Comparison of ENCODE assay signal across 20 cellular contexts in genomic region chr18:55458456-55459238, GRCh38.
DNase-seq lines count a peak whose midpoint lies in the region; ATAC-seq, FAIRE-seq and TF ChIP-seq lines count a peak whose summit lies in the region.
"Had no signal": no experiment of that assay in that cellular context is flagged by ENCODE, and none has a peak within 500 bp of the region (broad histone marks: within the 10 kb centered on the region; RNA-seq: fewer than 3 reads in every experiment).

No MANE protein-coding gene starts in this region.

- H3K27ac Mint-ChIP-seq in mesothelial cell of epicardium = peak overlapping the region; percentile 87
- H3K27ac Mint-ChIP-seq: activated T-cell treated with anti-CD3 and anti-CD28 coated beads, Interleukin-2, amount 50 U/mL, for 24 hours; B cell had no signal

- no peaks in the 10 kb centered on the region for H3K27me3 Mint-ChIP-seq in mesothelial cell of epicardium (ENCODE audit: low read depth)
- H3K27me3 Mint-ChIP-seq: B cell, naive B cell had no signal

- no peak for TF ChIP-seq CTCF in mesothelial cell of epicardium (IDR thresholded peaks at IDR 0.05; ENCODE audit: unreplicated experiment)
- TF ChIP-seq CTCF in upper lobe of right lung (IDR thresholded peaks at IDR 0.05) = no peak
- TF ChIP-seq CTCF in brain microvascular endothelial cell (IDR thresholded peaks at IDR 0.05; ENCODE audit: low read depth, low read length, missing control alignments) = no peak

- no peaks in the 10 kb centered on the region for H3K27me3 ChIP-seq in upper lobe of right lung
- no peaks in the 10 kb centered on the region for H3K27me3 ChIP-seq in brain microvascular endothelial cell (replicated peaks)
- H3K27me3 ChIP-seq: body of pancreas, MG63, Peyer's patch had no signal

- H3K36me3 Mint-ChIP-seq in mesothelial cell of epicardium = peaks cover 7% of the 10 kb centered on the region
- H3K36me3 Mint-ChIP-seq: naive B cell had no signal

- no peaks in the 10 kb centered on the region for H3K4me1 ChIP-seq in upper lobe of right lung
- H3K4me1 ChIP-seq: body of pancreas, left ventricle myocardium inferior, Peyer's patch had no signal

- no peaks in the 10 kb centered on the region for H3K9me3 Mint-ChIP-seq in mesothelial cell of epicardium
- H3K9me3 Mint-ChIP-seq: activated T-cell treated with anti-CD3 and anti-CD28 coated beads, Interleukin-2, amount 50 U/mL, for 24 hours; naive B cell had no signal

- no peak overlapping the region for H3K4me3 Mint-ChIP-seq in mesothelial cell of epicardium
- H3K4me3 Mint-ChIP-seq: activated T-cell treated with anti-CD3 and anti-CD28 coated beads, Interleukin-2, amount 50 U/mL, for 24 hours; B cell; naive B cell had no signal

- H3K4me3 ChIP-seq in upper lobe of right lung (no peak overlapping the region), brain microvascular endothelial cell (ENCODE audit: low read depth, low read length) (no peak overlapping the region)
- H3K4me3 ChIP-seq: body of pancreas, left ventricle myocardium inferior, MG63, Peyer's patch had no signal

- H3K36me3 ChIP-seq in upper lobe of right lung = no peaks in the 10 kb centered on the region
- H3K36me3 ChIP-seq in brain microvascular endothelial cell (replicated peaks) = no peaks in the 10 kb centered on the region
- H3K36me3 ChIP-seq: MG63, Peyer's patch had no signal

- H3K9me3 ChIP-seq in upper lobe of right lung = no peaks in the 10 kb centered on the region
- H3K9me3 ChIP-seq: body of pancreas, left ventricle myocardium inferior, MG63, Peyer's patch had no signal

- intact Hi-C loops in upper lobe of right lung (cut with DNase I) = no loop called here

- no peak for ATAC-seq in upper lobe of right lung
- ATAC-seq: body of pancreas had no signal

- no peak for FAIRE-seq in frontal cortex (lab: Jason Lieb, UNC)

- DNase-seq in NCI-H2227 (lab: John Stamatoyannopoulos, UW; ENCODE audit: unreplicated experiment) = peak; percentile 15
- DNase-seq in caudate nucleus (lab: John Stamatoyannopoulos, UW) = peak in 34 of 61 donors; percentile 1 to 64 (median 23)
- no peak for DNase-seq in mesothelial cell of epicardium (ENCODE audit: low spot score in 2 of 2, unreplicated experiment in 2 of 2)
- no peak for DNase-seq in frontal cortex (ENCODE audit: low spot score in 2 of 2)
- no peak for DNase-seq in upper lobe of right lung
- no peak for DNase-seq in brain microvascular endothelial cell
- DNase-seq: activated CD4-positive, alpha-beta T cell treated with anti-CD3 and anti-CD28 coated beads, Interleukin-2, amount 50 U/mL, for 48 hours; activated naive CD4-positive, alpha-beta T cell treated with anti-CD3 and anti-CD28 coated beads, Interleukin-2, amount 50 U/mL, for 16 hours; activated T-cell treated with anti-CD3 and anti-CD28 coated beads, Interleukin-2, amount 50 U/mL, for 24 hours; body of pancreas; effector CD4-positive, alpha-beta T cell; HCEC 1CT; left ventricle myocardium inferior; MG63; naive B cell; NCI-H2029; NCI-H774; Peyer's patch had no signal

- in situ Hi-C loops in brain microvascular endothelial cell (cut with HindIII; ENCODE audit: low pct_ligation_motif_present, low sequenced_read_pairs) = no loop called here

- H3K27ac ChIP-seq in caudate nucleus (ENCODE audit: low read depth, low read length) (peak overlapping the region; percentile 82), temporal lobe (ENCODE audit: low read depth, low read length) (peak overlapping the region; percentile 82), upper lobe of right lung (no peak overlapping the region), brain microvascular endothelial cell (no peak overlapping the region)
- H3K27ac ChIP-seq: body of pancreas, left ventricle myocardium inferior, Peyer's patch had no signal

- peaks cover 52% of the 10 kb centered on the region for H3K4me1 Mint-ChIP-seq in mesothelial cell of epicardium

Comparison
In these comparisons a context has a peak if more than half of its experiments do, and no peak if none do; other contexts are left out.
1. DNase-seq: peak in NCI-H2227 (single experiment) and caudate nucleus (34 of 61); none in mesothelial cell of epicardium (0 of 2), frontal cortex (0 of 2), upper lobe of right lung (single experiment) and brain microvascular endothelial cell (single experiment).
2. H3K27ac ChIP-seq: peak in caudate nucleus (single experiment) and temporal lobe (single experiment); none in upper lobe of right lung (single experiment) and brain microvascular endothelial cell (single experiment).